In genomic region chr5:56002303-56002702, GRCh38 we compare ENCODE assay signal across 16 cellular contexts. TPM values are rescaled to one million over a fixed set of nuclear protein-coding genes. Genes with fewer than 3 reads are reported as not detected.
DNase-seq lines count a peak whose midpoint lies in the region; ATAC-seq, FAIRE-seq and TF ChIP-seq lines count a peak whose summit lies in the region.
"Had no signal": no experiment of that assay in that cellular context is flagged by ENCODE, and none has a peak within 500 bp of the region (broad histone marks: within the 10 kb centered on the region; RNA-seq: fewer than 3 reads in every experiment).

No MANE protein-coding gene starts in this region.

- H3K36me3 Mint-ChIP-seq in activated T-cell treated with anti-CD3 and anti-CD28 coated beads, Interleukin-2, amount 50 U/mL, for 4 hours (ENCODE audit: insufficient read depth) = no peaks in the 10 kb centered on the region
- H3K36me3 Mint-ChIP-seq: IgD-negative memory B cell had no signal

- no peaks in the 10 kb centered on the region for H4K20me1 ChIP-seq in PC-9 (ENCODE audit: insufficient read depth)
- H4K20me1 ChIP-seq: BLaER1 treated with 17β-estradiol and CSF1 and Interleukin-3, amounts not matched to agents 10 nM and 100 nM had no signal

- ATAC-seq in A549 (no peak), GM19397 (IDR thresholded peaks at IDR 0.05; ENCODE audit: unreplicated experiment) (no peak), GM21390 (IDR thresholded peaks at IDR 0.05; ENCODE audit: unreplicated experiment) (no peak)
- no peak for ATAC-seq in activated T-cell treated with anti-CD3 and anti-CD28 coated beads, Interleukin-2, amount 50 U/mL, for 4 hours

- no peak for TF ChIP-seq EP300 in A549 (IDR thresholded peaks at IDR 0.05)
- TF ChIP-seq EP300 in stomach (IDR thresholded peaks at IDR 0.05) = no peak

- CTCF ChIA-PET in A549 (lab: Yijun Ruan, JAX) = interaction anchor here (0.6 to 1.5 kb wide), 5 partner anchors 66 to 268 kb away, joined by 3 to 6 read pairs (median 3); no protein-coding TSS in a partner anchor
- CTCF ChIA-PET in PC-9 (lab: Charles Lee) = no interaction called here

- H3K4me1 Mint-ChIP-seq in activated T-cell treated with anti-CD3 and anti-CD28 coated beads, Interleukin-2, amount 50 U/mL, for 4 hours (ENCODE audit: low read depth) = peaks cover 32% of the 10 kb centered on the region

- no peak for TF ChIP-seq RAD21 in A549 (conservative IDR thresholded peaks at IDR 0.05 in 1 of 2, IDR thresholded peaks at IDR 0.05 in 1 of 2)

- H3K4me3 ChIP-seq in A549 = no peak overlapping the region
- H3K4me3 ChIP-seq in PC-9 = no peak overlapping the region
- H3K4me3 ChIP-seq in stomach = no peak overlapping the region
- H3K4me3 ChIP-seq: BLaER1 treated with 17β-estradiol and CSF1 and Interleukin-3, amounts not matched to agents 10 nM and 100 nM had no signal

- H3K4me2 ChIP-seq in A549 (no peak overlapping the region), PC-9 (no peak overlapping the region)

- intact Hi-C loops in PC-9 (cut with micrococcal nuclease; ENCODE audit: unreplicated experiment) = no loop called here
- intact Hi-C loops in stomach (cut with DNase I; ENCODE audit: low total_unique reads) = no loop called here

- H3K4me1 ChIP-seq in A549 (peaks cover 36% of the 10 kb centered on the region), PC-9 (replicated peaks; ENCODE audit: insufficient read depth) (peaks cover 15% of the 10 kb centered on the region), stomach (peaks cover 0 to 8% (median 4%) of the 10 kb centered on the region in 4 donors)

- WGBS in A549 (ENCODE audit: missing lambda C conversion rate) = 100% methylated on average over 2 of the region's 2 CpGs
- WGBS in stomach, 5 donors = 93 to 100% (median 94%) methylated on average over 2 of the region's 2 CpGs

- H3K4me3 Mint-ChIP-seq in activated T-cell treated with anti-CD3 and anti-CD28 coated beads, Interleukin-2, amount 50 U/mL, for 4 hours = no peak overlapping the region
- H3K4me3 Mint-ChIP-seq: CD4-positive, alpha-beta T cell had no signal

- no peaks in the 10 kb centered on the region for H3K9me2 ChIP-seq in PC-9 (ENCODE audit: insufficient read depth)

- H3K79me2 ChIP-seq in PC-9 (ENCODE audit: low read depth) = no peaks in the 10 kb centered on the region

- POLR2A ChIA-PET in A549 (lab: Yijun Ruan, JAX) (interaction anchor here (0.6 to 0.7 kb wide), 3 partner anchors 19 to 187 kb away, joined by 3 to 4 read pairs (median 3); no protein-coding TSS in a partner anchor), PC-9 (lab: Charles Lee; ENCODE audit: unreplicated experiment) (no interaction called here)

- TF ChIP-seq POLR2A in A549 (IDR thresholded peaks at IDR 0.05; ENCODE audit: low read length) = no peak
- no peak for TF ChIP-seq POLR2A in stomach (IDR thresholded peaks at IDR 0.05)

- TF ChIP-seq CTCF in A549 (IDR thresholded peaks at IDR 0.05) (no peak), PC-9 (conservative IDR thresholded peaks at IDR 0.05) (no peak), stomach (IDR thresholded peaks at IDR 0.05) (no peak)

- H3K36me3 ChIP-seq in PC-9 (ENCODE audit: low read depth) (no peaks in the 10 kb centered on the region), stomach (no peaks in the 10 kb centered on the region)
- H3K36me3 ChIP-seq: BLaER1 treated with 17β-estradiol and CSF1 and Interleukin-3, amounts not matched to agents 10 nM and 100 nM had no signal

- H3K27me3 ChIP-seq in PC-9 (ENCODE audit: insufficient read depth, low read depth) (no peaks in the 10 kb centered on the region), stomach (no peaks in the 10 kb centered on the region)
- H3K27me3 ChIP-seq: BLaER1 treated with 17β-estradiol and CSF1 and Interleukin-3, amounts not matched to agents 10 nM and 100 nM had no signal

- no TSS peak for BruUV-seq in PC-9 (replicated peaks; lab: Mats Ljungman, UMichigan)

- peaks cover 10% of the 10 kb centered on the region for H3F3A ChIP-seq in PC-9 (ENCODE audit: insufficient read depth, low read depth)

- no peaks in the 10 kb centered on the region for H3K27me3 Mint-ChIP-seq in activated T-cell treated with anti-CD3 and anti-CD28 coated beads, Interleukin-2, amount 50 U/mL, for 4 hours (ENCODE audit: low read depth)
- H3K27me3 Mint-ChIP-seq: CD4-positive, alpha-beta T cell; IgD-negative memory B cell had no signal

- H2AFZ ChIP-seq in PC-9 = no peak overlapping the region

- H3K9me3 Mint-ChIP-seq in activated T-cell treated with anti-CD3 and anti-CD28 coated beads, Interleukin-2, amount 50 U/mL, for 4 hours = peaks cover 6% of the 10 kb centered on the region

- FAIRE-seq in A549 (lab: Jason Lieb, UNC) = no peak
- FAIRE-seq: GM19239 had no signal

- DNase-seq in A549 (ENCODE audit: low read depth in 1 of 2, low spot score in 1 of 2) (no peak), PC-9 (no peak), epithelial cell of prostate (ENCODE audit: low read depth, low spot score) (no peak), stomach (no peak)
- DNase-seq in activated T-cell treated with anti-CD3 and anti-CD28 coated beads, Interleukin-2, amount 50 U/mL, for 4 hours = no peak
- DNase-seq: 8988T; ACHN; CD4-positive, alpha-beta T cell; GF-D8; HCEC 1CT had no signal

- H3K9me3 ChIP-seq in A549 (peaks cover 11% of the 10 kb centered on the region), PC-9 (ENCODE audit: insufficient read depth, low read depth) (no peaks in the 10 kb centered on the region), stomach (peaks cover 0 to 6% (median 2%) of the 10 kb centered on the region in 4 donors)

- H3K27ac ChIP-seq in A549 (peak overlapping the region; percentile 73 to 80), PC-9 (peak overlapping the region; percentile 63; the same call in 1 of the 2 replicates), epithelial cell of prostate (peak overlapping the region; percentile 64), stomach (peak overlapping the region in 3 of 5 donors; percentile 34 to 61 (median 52))
- H3K27ac ChIP-seq: BLaER1 treated with 17β-estradiol and CSF1 and Interleukin-3, amounts not matched to agents 10 nM and 100 nM; HL-60 had no signal

TF ChIP-seq in A549, 52 proteins besides CTCF, POLR2A, EP300 and RAD21:
- TF ChIP-seq ZFP36 (IDR thresholded peaks at IDR 0.05; ENCODE audit: borderline replicate concordance, partially characterized antibody) (peak; percentile 8), BHLHE40 (IDR thresholded peaks at IDR 0.05; ENCODE audit: low read depth, low read length) (no peak), PBX3 (IDR thresholded peaks at IDR 0.05) (no peak), RCOR1 (IDR thresholded peaks at IDR 0.05; ENCODE audit: low read depth, low read length) (no peak)

RNA-seq across cellular contexts. Expression of gene IL6ST, which starts 7.5 kb away (rescaled TPM):
- polyA plus RNA-seq in A549 (2011; rRNA removed) = 183 and 198 TPM in 2 replicates
- polyA plus RNA-seq in A549 (2012; cell fraction: cytosol; rRNA removed) = 12.5 and 13.6 TPM in 2 replicates
- 5.4 and 9.5 TPM in 2 replicates for polyA plus RNA-seq in A549 (2012; cell fraction: nucleus; rRNA removed)
- polyA plus RNA-seq in A549 (2017; fragmentation: RNase III; extraction: RNeasy Plus Mini Kit Qiagen cat#74134 plus additional on column Dnase treatment) = 45.1 to 53.9 TPM (median 46.2 TPM) in 3 replicates
- 135 and 145 TPM in 2 replicates for polyA minus RNA-seq in A549 (2011; rRNA and poly(A)+ RNA removed)
- 52.2 and 60.2 TPM in 2 replicates for total RNA-seq in PC-9 (2021)
- 100 to 1,000 TPM in 3 of 5 donors, 10 to 100 TPM in 2; 33.0 to 466 (median 214) TPM for total RNA-seq in stomach
- polyA plus RNA-seq in stomach = 10 to 100 TPM; 18.5 to 22.4 (median 21.8) TPM
- 10 to 100 TPM; 74.9 to 97.1 (median 79.1) TPM for total RNA-seq in activated T-cell treated with anti-CD3 and anti-CD28 coated beads, Interleukin-2, amount 50 U/mL, for 4 hours
